In genomic region chr5:96329886-96330531, GRCh38 we compare ENCODE assay signal across 15 cellular contexts.
DNase-seq lines count a peak whose midpoint lies in the region; ATAC-seq and TF ChIP-seq lines count a peak whose summit lies in the region.
"Had no signal": no experiment of that assay in that cellular context is flagged by ENCODE, and none has a peak within 500 bp of the region (broad histone marks: within the 10 kb centered on the region; RNA-seq: fewer than 3 reads in every experiment).

No MANE protein-coding gene starts in this region.

- peaks cover 0 to 50% (median 22%) of the 10 kb centered on the region in 10 experiments; a peak in 16 of 20 replicates for H3K4me1 ChIP-seq in BLaER1 treated with 17β-estradiol and CSF1 and Interleukin-3, amounts not matched to agents 10 nM and 100 nM
- H3K4me1 ChIP-seq: colonic mucosa had no signal

- no peaks in the 10 kb centered on the region for H3K9me3 ChIP-seq in BLaER1 treated with 17β-estradiol and CSF1 and Interleukin-3, amounts not matched to agents 10 nM and 100 nM (replicated peaks in 1 of 11)
- H3K9me3 ChIP-seq: colonic mucosa had no signal

- ATAC-seq in HG02588 (IDR thresholded peaks at IDR 0.05; ENCODE audit: unreplicated experiment) (peak; percentile 39), SK-N-SH treated with all-trans-retinoic acid at 6 μM for 48 hours (peak; percentile 34; the same call in 2 of the 3 replicates), HG03039 (IDR thresholded peaks at IDR 0.05; ENCODE audit: unreplicated experiment) (no peak)

- no peak overlapping the region for H3K9ac ChIP-seq in BLaER1 treated with 17β-estradiol and CSF1 and Interleukin-3, amounts not matched to agents 10 nM and 100 nM
- H3K9ac ChIP-seq: KMS-11 had no signal

- DNase-seq in kidney tubule cell (ENCODE audit: low spot score) (peak; percentile 40), AG08396 (ENCODE audit: low spot score) (no peak), NCI-H2227 (lab: John Stamatoyannopoulos, UW; ENCODE audit: unreplicated experiment) (no peak)
- DNase-seq: Calu3, colonic mucosa, NCI-H1092 treated with DMSO at 0.1 percent for 48 hours, NCI-H2171, NCI-H82, occipital lobe, RPMI8226 had no signal

- H3K27me3 ChIP-seq in BLaER1 treated with 17β-estradiol and CSF1 and Interleukin-3, amounts not matched to agents 10 nM and 100 nM = no peaks in the 10 kb centered on the region
- H3K27me3 ChIP-seq: colonic mucosa had no signal

- peak overlapping the region in 3 of 11 experiments; percentile 60 to 68 (median 67); a peak in 4 of 22 replicates for H3K27ac ChIP-seq in BLaER1 treated with 17β-estradiol and CSF1 and Interleukin-3, amounts not matched to agents 10 nM and 100 nM
- H3K27ac ChIP-seq: colonic mucosa, KMS-11 had no signal

- no peaks in the 10 kb centered on the region for H4K20me1 ChIP-seq in BLaER1 treated with 17β-estradiol and CSF1 and Interleukin-3, amounts not matched to agents 10 nM and 100 nM

- H3K4me3 ChIP-seq in BLaER1 treated with 17β-estradiol and CSF1 and Interleukin-3, amounts not matched to agents 10 nM and 100 nM = no peak overlapping the region
- H3K4me3 ChIP-seq: colonic mucosa had no signal

- H3K36me3 ChIP-seq in BLaER1 treated with 17β-estradiol and CSF1 and Interleukin-3, amounts not matched to agents 10 nM and 100 nM = no peaks in the 10 kb centered on the region
- H3K36me3 ChIP-seq: colonic mucosa had no signal

- H3K4me2 ChIP-seq in BLaER1 treated with 17β-estradiol and CSF1 and Interleukin-3, amounts not matched to agents 10 nM and 100 nM = peak overlapping the region in 6 of 11 experiments; percentile 52 to 76 (median 67); a peak in 8 of 22 replicates
- H3K4me2 ChIP-seq: KMS-11 had no signal

TF ChIP-seq in SK-N-SH treated with all-trans-retinoic acid at 6 μM for 48 hours, 23 proteins besides CTCF, POLR2A, EP300 and RAD21:
- no peak for TF ChIP-seq TSHZ2 (CRISPR knock-in tag; IDR thresholded peaks at IDR 0.05)
- no peak for TF ChIP-seq ZNF565 (CRISPR knock-in tag; conservative IDR thresholded peaks at IDR 0.05; ENCODE audit: low read depth)
- TF ChIP-seq ZFP3 (CRISPR knock-in tag; IDR thresholded peaks at IDR 0.05) = no peak
- no peak for TF ChIP-seq ZFP30 (CRISPR knock-in tag; IDR thresholded peaks at IDR 0.05)
- TF ChIP-seq RARB (CRISPR knock-in tag; IDR thresholded peaks at IDR 0.05) = no peak
- no peak for TF ChIP-seq OSR1 (CRISPR knock-in tag; IDR thresholded peaks at IDR 0.05)
- TF ChIP-seq, protein P1, sequence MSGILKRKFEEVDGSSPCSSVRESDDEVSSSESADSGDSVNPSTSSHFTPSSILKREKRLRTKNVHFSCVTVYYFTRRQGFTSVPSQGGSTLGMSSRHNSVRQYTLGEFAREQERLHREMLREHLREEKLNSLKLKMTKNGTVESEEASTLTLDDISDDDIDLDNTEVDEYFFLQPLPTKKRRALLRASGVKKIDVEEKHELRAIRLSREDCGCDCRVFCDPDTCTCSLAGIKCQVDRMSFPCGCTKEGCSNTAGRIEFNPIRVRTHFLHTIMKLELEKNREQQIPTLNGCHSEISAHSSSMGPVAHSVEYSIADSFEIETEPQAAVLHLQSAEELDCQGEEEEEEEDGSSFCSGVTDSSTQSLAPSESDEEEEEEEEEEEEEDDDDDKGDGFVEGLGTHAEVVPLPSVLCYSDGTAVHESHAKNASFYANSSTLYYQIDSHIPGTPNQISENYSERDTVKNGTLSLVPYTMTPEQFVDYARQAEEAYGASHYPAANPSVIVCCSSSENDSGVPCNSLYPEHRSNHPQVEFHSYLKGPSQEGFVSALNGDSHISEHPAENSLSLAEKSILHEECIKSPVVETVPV (CRISPR knock-in tag; IDR thresholded peaks at IDR 0.05) = no peak
- no peak for TF ChIP-seq BACH2 (CRISPR knock-in tag; IDR thresholded peaks at IDR 0.05; ENCODE audit: borderline replicate concordance)
- TF ChIP-seq, protein P2, sequence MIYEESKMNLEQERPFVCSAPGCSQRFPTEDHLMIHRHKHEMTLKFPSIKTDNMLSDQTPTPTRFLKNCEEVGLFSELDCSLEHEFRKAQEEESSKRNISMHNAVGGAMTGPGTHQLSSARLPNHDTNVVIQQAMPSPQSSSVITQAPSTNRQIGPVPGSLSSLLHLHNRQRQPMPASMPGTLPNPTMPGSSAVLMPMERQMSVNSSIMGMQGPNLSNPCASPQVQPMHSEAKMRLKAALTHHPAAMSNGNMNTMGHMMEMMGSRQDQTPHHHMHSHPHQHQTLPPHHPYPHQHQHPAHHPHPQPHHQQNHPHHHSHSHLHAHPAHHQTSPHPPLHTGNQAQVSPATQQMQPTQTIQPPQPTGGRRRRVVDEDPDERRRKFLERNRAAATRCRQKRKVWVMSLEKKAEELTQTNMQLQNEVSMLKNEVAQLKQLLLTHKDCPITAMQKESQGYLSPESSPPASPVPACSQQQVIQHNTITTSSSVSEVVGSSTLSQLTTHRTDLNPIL (CRISPR knock-in tag; IDR thresholded peaks at IDR 0.05; ENCODE audit: low read depth) = no peak
- TF ChIP-seq PATZ1 (CRISPR knock-in tag; IDR thresholded peaks at IDR 0.05; ENCODE audit: borderline replicate concordance) = no peak
- TF ChIP-seq ISL1 (CRISPR knock-in tag; IDR thresholded peaks at IDR 0.05) = no peak
